ENCODE assay signal across 17 cellular contexts in the genomic region with DNA sequence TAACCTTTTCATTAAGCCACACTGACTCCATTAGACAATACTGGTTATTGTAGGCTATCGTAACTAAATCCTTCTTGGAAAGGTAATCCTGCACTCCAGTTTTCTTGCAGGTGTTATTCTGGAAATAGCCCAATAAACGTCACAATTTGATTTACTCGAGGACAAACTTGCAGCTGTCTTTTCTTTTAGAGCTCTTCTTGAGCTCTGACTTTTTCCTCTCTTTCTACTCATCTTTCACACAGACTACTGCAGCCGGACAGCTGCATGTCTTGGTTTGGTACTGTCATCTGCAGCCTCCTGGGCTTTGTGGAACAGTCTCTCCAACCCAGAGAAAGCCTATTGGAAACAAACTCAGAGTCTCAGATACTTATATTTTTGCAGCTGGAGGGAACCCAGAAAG. TPM values are rescaled to one million over a fixed set of nuclear protein-coding genes. Genes with fewer than 3 reads are reported as not detected.
"Had no signal": no experiment of that assay in that cellular context is flagged by ENCODE, and none has a peak within 500 bp of the region (broad histone marks: within the 10 kb centered on the region; RNA-seq: fewer than 3 reads in every experiment).

No MANE protein-coding gene starts in this region.

- H3K27ac ChIP-seq: epithelial cell of prostate, parathyroid adenoma, stomach, thoracic aorta had no signal

- H3K9ac ChIP-seq: parathyroid adenoma had no signal

- H3K79me2 ChIP-seq: parathyroid adenoma had no signal

- H3K4me1 ChIP-seq: parathyroid adenoma had no signal

- ATAC-seq: effector memory CD8-positive, alpha-beta T cell had no signal

- DNase-seq: activated CD4-positive, alpha-beta T cell treated with anti-CD3 and anti-CD28 coated beads, Interleukin-2, amount 50 U/mL, for 1 hour; amniotic stem cell; effector memory CD8-positive, alpha-beta T cell; kidney; retina; stomach had no signal

- H3K4me3 Mint-ChIP-seq: brain; central memory CD8-positive, alpha-beta T cell; dendritic cell treated with granulocyte-macrophage colony-stimulating factor and Interleukin-4, amounts not matched to agents 40 ng/mL and 50 ng/mL, for 4 days; effector memory CD8-positive, alpha-beta T cell had no signal

- H3K9me3 Mint-ChIP-seq: activated naive CD4-positive, alpha-beta T cell treated with anti-CD3 and anti-CD28 coated beads, Interleukin-2, amount 50 U/mL, for 72 hours; central memory CD8-positive, alpha-beta T cell; dendritic cell treated with granulocyte-macrophage colony-stimulating factor and Interleukin-4, amounts not matched to agents 40 ng/mL and 50 ng/mL, for 4 days; effector memory CD8-positive, alpha-beta T cell had no signal

- H3K4me1 Mint-ChIP-seq: central memory CD8-positive, alpha-beta T cell had no signal

- H2AFZ ChIP-seq: parathyroid adenoma had no signal

- H3K36me3 ChIP-seq: stomach, thoracic aorta had no signal

- H3K4me3 ChIP-seq: stomach, thoracic aorta had no signal

- H3K36me3 Mint-ChIP-seq: activated naive CD4-positive, alpha-beta T cell treated with anti-CD3 and anti-CD28 coated beads, Interleukin-2, amount 50 U/mL, for 72 hours; brain had no signal

- H3K27ac Mint-ChIP-seq: activated naive CD4-positive, alpha-beta T cell treated with anti-CD3 and anti-CD28 coated beads, Interleukin-2, amount 50 U/mL, for 72 hours; dendritic cell treated with granulocyte-macrophage colony-stimulating factor and Interleukin-4, amounts not matched to agents 40 ng/mL and 50 ng/mL, for 4 days; effector memory CD8-positive, alpha-beta T cell had no signal

RNA-seq across cellular contexts. Expression of gene MSGN1, which starts 23.0 kb away (rescaled TPM):
- total RNA-seq: activated naive CD4-positive, alpha-beta T cell treated with anti-CD3 and anti-CD28 coated beads, Interleukin-2, amount 50 U/mL, for 72 hours; kidney; liver; mesenteric fat pad; skeletal muscle tissue; stomach; thoracic aorta; ureter had no signal
